ENCODE assay signal across 20 cellular contexts in the genomic region with DNA sequence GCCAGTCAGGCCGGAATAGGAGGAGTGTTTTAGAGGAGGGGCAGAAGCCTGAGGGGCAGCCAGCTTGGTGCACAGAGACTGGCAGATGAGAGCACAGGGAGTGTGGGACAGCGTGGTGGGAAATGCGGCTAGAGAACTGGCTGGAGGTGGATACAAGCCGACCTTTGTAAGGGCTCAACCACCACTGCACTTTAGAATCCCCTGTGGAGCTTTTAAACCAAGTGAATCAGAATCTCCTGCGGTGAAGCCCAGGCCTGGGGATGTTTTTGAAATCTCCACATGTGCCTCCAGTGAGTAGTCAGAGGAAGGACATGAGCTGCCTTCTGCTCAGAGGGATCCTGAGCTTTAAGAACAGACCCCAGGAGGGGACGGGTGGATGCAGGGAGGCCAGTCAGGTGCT. TPM values are rescaled to one million over a fixed set of nuclear protein-coding genes. Genes with fewer than 3 reads are reported as not detected.
DNase-seq lines count a peak whose midpoint lies in the region; ATAC-seq, FAIRE-seq and TF ChIP-seq lines count a peak whose summit lies in the region.
"Had no signal": no experiment of that assay in that cellular context is flagged by ENCODE, and none has a peak within 500 bp of the region (broad histone marks: within the 10 kb centered on the region; RNA-seq: fewer than 3 reads in every experiment).

No MANE protein-coding gene starts in this region.

- H4K5ac ChIP-seq in H1 (ENCODE audit: insufficient read length, low read depth, low read length) = no peak overlapping the region

- H3K27me3 Mint-ChIP-seq in T-helper 2 cell treated with Interferon-gamma antibody and Interleukin-4, amounts not matched to agents 5 μg/mL and 100 μg/mL, for 36 hours (ENCODE audit: low read depth) = no peaks in the 10 kb centered on the region
- H3K27me3 Mint-ChIP-seq: B cell had no signal

- TF ChIP-seq EP300 in H1 (IDR thresholded peaks at IDR 0.05; ENCODE audit: borderline replicate concordance in 1 of 2, low read depth in 2 of 2, low read length in 2 of 2) = no peak

- peak overlapping the region; percentile 0; the same call in 1 of the 2 replicates for H2AFZ ChIP-seq in H1 (ENCODE audit: low read length)

- no peak overlapping the region for H2BK120ac ChIP-seq in H1 (replicated peaks; ENCODE audit: low read depth, low read length)

- no peak overlapping the region for H2AK5ac ChIP-seq in H1 (ENCODE audit: low read depth, low read length)

- no peak overlapping the region for H3K4ac ChIP-seq in H1 (replicated peaks; ENCODE audit: insufficient read length, low read depth, low read length)

- no peak for TF ChIP-seq POLR2A in H1 (IDR thresholded peaks at IDR 0.05; ENCODE audit: control extremely low read depth in 1 of 2, low read depth in 2 of 2, low read length in 2 of 2)

- no peak overlapping the region for H3K18ac ChIP-seq in H1 (ENCODE audit: extremely low read depth, low read length)

- WGBS in H1 (ENCODE audit: extremely low coverage in 1 of 2, insufficient coverage in 1 of 2, insufficient read length in 1 of 2, insufficient replicate concordance in 2 of 2, low coverage in 1 of 2, low lambda C conversion rate in 2 of 2, missing lambda C conversion rate in 1 of 2), 2 experiments = 59% methylated on average over 6 of the region's 6 CpGs; no CpG with 5 or more reads in 1 of the 2 experiments

- no peaks in the 10 kb centered on the region for H3K4me1 Mint-ChIP-seq in T-helper 2 cell treated with Interferon-gamma antibody and Interleukin-4, amounts not matched to agents 5 μg/mL and 100 μg/mL, for 36 hours (ENCODE audit: low read depth)
- H3K4me1 Mint-ChIP-seq: B cell had no signal

- H3K9ac ChIP-seq in H1 (replicated peaks in 1 of 4; ENCODE audit: extremely low read depth in 1 of 4, low read depth in 3 of 4, low read length in 3 of 4) = no peak overlapping the region

- H3K9me3 ChIP-seq in H1 (ENCODE audit: insufficient read depth in 2 of 2, low read depth in 1 of 2, low read length in 1 of 2) = no peaks in the 10 kb centered on the region
- H3K9me3 ChIP-seq: adrenal gland, pancreas had no signal

- H3K9me3 Mint-ChIP-seq in T-helper 2 cell treated with Interferon-gamma antibody and Interleukin-4, amounts not matched to agents 5 μg/mL and 100 μg/mL, for 36 hours = no peaks in the 10 kb centered on the region
- H3K9me3 Mint-ChIP-seq: activated T-cell treated with anti-CD3 and anti-CD28 coated beads, Interleukin-2, amount 50 U/mL, for 4 hours had no signal

- no peak overlapping the region for H3K27ac ChIP-seq in H1 (ENCODE audit: low read depth, low read length)
- H3K27ac ChIP-seq: adrenal gland, epithelial cell of prostate, pancreas had no signal

- H3K79me1 ChIP-seq in H1 (ENCODE audit: low read depth, low read length) = no peaks in the 10 kb centered on the region

- H3K23me2 ChIP-seq in H1 (ENCODE audit: low read depth, low read length) = no peaks in the 10 kb centered on the region; the same call in 1 of the 2 replicates

- no peak overlapping the region for H2BK12ac ChIP-seq in H1 (ENCODE audit: low read depth, low read length)

- H4K8ac ChIP-seq in H1 (ENCODE audit: extremely low read depth, insufficient read depth, low read length) = no peak overlapping the region

- H3K4me3 Mint-ChIP-seq in T-helper 2 cell treated with Interferon-gamma antibody and Interleukin-4, amounts not matched to agents 5 μg/mL and 100 μg/mL, for 36 hours = no peak overlapping the region
- H3K4me3 Mint-ChIP-seq: activated T-cell treated with anti-CD3 and anti-CD28 coated beads, Interleukin-2, amount 50 U/mL, for 4 hours; B cell had no signal

- no peak overlapping the region for H3K56ac ChIP-seq in H1 (replicated peaks; ENCODE audit: insufficient read length, low read depth, low read length)

- H3K4me1 ChIP-seq in H1 (replicated peaks in 1 of 4; ENCODE audit: control insufficient read depth in 3 of 4, insufficient read depth in 4 of 4, low read length in 3 of 4) = peaks cover 0 to 14% (median 7%) of the 10 kb centered on the region in 4 experiments; a peak in 5 of 7 replicates

- no peak for TF ChIP-seq CTCF in H1 (IDR thresholded peaks at IDR 0.05; ENCODE audit: control extremely low read depth in 1 of 3, insufficient read depth in 1 of 3, low read depth in 1 of 3, low read length in 3 of 3)

- H3K4me3 ChIP-seq in H1 (ENCODE audit: extremely low read depth in 1 of 4, insufficient read depth in 2 of 4, low read depth in 3 of 4, low read length in 4 of 4) = no peak overlapping the region
- H3K4me3 ChIP-seq: adrenal gland, pancreas had no signal

- H3K4me2 ChIP-seq in H1 (ENCODE audit: insufficient read depth in 1 of 2, low read depth in 2 of 2, low read length in 2 of 2) = peak overlapping the region in 1 of 2 experiments; percentile 15; a peak in 1 of 4 replicates

- no peak overlapping the region for H3K27ac Mint-ChIP-seq in T-helper 2 cell treated with Interferon-gamma antibody and Interleukin-4, amounts not matched to agents 5 μg/mL and 100 μg/mL, for 36 hours
- H3K27ac Mint-ChIP-seq: B cell had no signal

- ATAC-seq in HG03196 (IDR thresholded peaks at IDR 0.05; ENCODE audit: unreplicated experiment) = no peak
- ATAC-seq: activated T-cell treated with anti-CD3 and anti-CD28 coated beads, Interleukin-2, amount 50 U/mL, for 4 hours; pancreas had no signal

- peak; percentile 64 for DNase-seq in EH (ENCODE audit: low read depth)
- peak; percentile 94 for DNase-seq in NCI-H69 (lab: John Stamatoyannopoulos, UW)
- peak in 1 of 2 experiments; percentile 50 for DNase-seq in H1 (ENCODE audit: low read depth in 1 of 2, low spot score in 2 of 2)
- DNase-seq in renal cortical epithelial cell (ENCODE audit: low read depth) = peak; percentile 42
- DNase-seq in NCI-H2081 (lab: John Stamatoyannopoulos, UW) = no peak
- no peak for DNase-seq in NCI-H526 (lab: John Stamatoyannopoulos, UW)
- no peak for DNase-seq in T-helper 2 cell treated with Interferon-gamma antibody and Interleukin-4, amounts not matched to agents 5 μg/mL and 100 μg/mL, for 36 hours (ENCODE audit: low spot score)
- DNase-seq: activated CD4-positive, alpha-beta T cell treated with anti-CD3 and anti-CD28 coated beads, Interleukin-2, amount 50 U/mL, for 4 hours; activated T-cell treated with anti-CD3 and anti-CD28 coated beads, Interleukin-2, amount 50 U/mL, for 4 hours; adrenal gland; Kasumi-1; NCI-H187; NCI-H510A; pancreas; stimulated activated naive CD4-positive, alpha-beta T cell treated with Interleukin-2 at 50 U/mL for 16 hours had no signal

- CTCF ChIA-PET in H1 (lab: Charles Lee; ENCODE audit: partially characterized antibody) = interaction anchor here (0.6 to 1.8 kb wide), 5 partner anchors 11 to 402 kb away, joined by 3 to 5 read pairs (median 3); a partner anchor contains a TSS

- H3K36me3 Mint-ChIP-seq in T-helper 2 cell treated with Interferon-gamma antibody and Interleukin-4, amounts not matched to agents 5 μg/mL and 100 μg/mL, for 36 hours (ENCODE audit: low read depth) = no peaks in the 10 kb centered on the region

- POLR2A ChIA-PET in H1 (lab: Charles Lee; ENCODE audit: partially characterized antibody) = interaction anchor here (1.3 kb wide), 1 partner anchor 10 kb away, joined by 5 read pairs; a partner anchor contains a TSS

- no peak for FAIRE-seq in H1 (lab: Jason Lieb, UNC)
- FAIRE-seq: colon, pancreas, urothelium cell line had no signal

- no peaks in the 10 kb centered on the region for H3K79me2 ChIP-seq in H1 (ENCODE audit: control insufficient read depth in 1 of 2, insufficient read depth in 2 of 2, low read length in 2 of 2)

- no peak overlapping the region for H3K23ac ChIP-seq in H1 (ENCODE audit: insufficient read length)

- H3K14ac ChIP-seq in H1 (ENCODE audit: insufficient read length) = no peak overlapping the region

- H2BK5ac ChIP-seq in H1 (ENCODE audit: low read depth, low read length) = no peak overlapping the region

- no peak overlapping the region for H2BK20ac ChIP-seq in H1 (ENCODE audit: low read length)

- H2BK15ac ChIP-seq in H1 (ENCODE audit: low read length) = no peak overlapping the region

- no peaks in the 10 kb centered on the region for H4K20me1 ChIP-seq in H1 (replicated peaks in 1 of 2; ENCODE audit: control insufficient read depth in 1 of 2, insufficient read depth in 2 of 2, low read length in 2 of 2)

- H3K27me3 ChIP-seq in H1 (replicated peaks in 1 of 4; ENCODE audit: control insufficient read depth in 3 of 4, extremely low read depth in 1 of 4, insufficient read depth in 3 of 4, low read length in 3 of 4) = no peaks in the 10 kb centered on the region
- H3K27me3 ChIP-seq: adrenal gland, pancreas had no signal

- no peak overlapping the region for H4K91ac ChIP-seq in H1 (replicated peaks; ENCODE audit: insufficient read length, low read length)

- H3K36me3 ChIP-seq in H1 (ENCODE audit: control insufficient read depth in 2 of 4, insufficient read depth in 4 of 4, low read length in 3 of 4) = no peaks in the 10 kb centered on the region
- H3K36me3 ChIP-seq: adrenal gland, pancreas had no signal

- no peak for TF ChIP-seq RAD21 in H1 (IDR thresholded peaks at IDR 0.05 in 1 of 2, conservative IDR thresholded peaks at IDR 0.05 in 1 of 2; ENCODE audit: low read depth in 2 of 2, low read length in 2 of 2)

TF ChIP-seq in H1, 55 proteins besides CTCF, POLR2A, EP300 and RAD21 (continues in another document):
- TF ChIP-seq, protein P1, sequence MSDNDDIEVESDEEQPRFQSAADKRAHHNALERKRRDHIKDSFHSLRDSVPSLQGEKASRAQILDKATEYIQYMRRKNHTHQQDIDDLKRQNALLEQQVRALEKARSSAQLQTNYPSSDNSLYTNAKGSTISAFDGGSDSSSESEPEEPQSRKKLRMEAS (IDR thresholded peaks at IDR 0.05) = 0 out of 2 replicates have a peak, but pooled peaks have one; percentile 10

RNA-seq across cellular contexts. Expression of a gene that starts 10.9 kb away (rescaled TPM):
- total RNA-seq in H1 (2021; fragmentation: NEBNext Ultra II Directional; extraction: Animal tissue kit (Norgen Biotek cat#: 25700)) = 4.7 and 4.9 TPM in 2 replicates
- polyA plus RNA-seq in H1 (2011; rRNA removed) = 5.4 and 6.2 TPM in 2 replicates
- 4.6 TPM for polyA plus RNA-seq in H1 (2011; cell fraction: cytosol; rRNA removed)
- 7.3 TPM for polyA plus RNA-seq in H1 (2011; cell fraction: nucleus; rRNA removed)
- 6.9 to 7.6 TPM (median 7.4 TPM) in 4 replicates for polyA plus RNA-seq in H1 (2012, experiment 1 of 2)
- 6.0 TPM for polyA plus RNA-seq in H1 (2012, experiment 2 of 2)
- polyA plus RNA-seq in H1 (2013, experiment 1 of 2) = 8.0 TPM
- 7.5 TPM for polyA plus RNA-seq in H1 (2013, experiment 2 of 2)
- polyA minus RNA-seq in H1 (2011; rRNA and poly(A)+ RNA removed) = 1.6 and 3.1 TPM in 2 replicates
- 2.6 TPM for polyA minus RNA-seq in H1 (2011; cell fraction: cytosol; rRNA and poly(A)+ RNA removed)
- 1.3 TPM for polyA minus RNA-seq in H1 (2011; cell fraction: nucleus; rRNA and poly(A)+ RNA removed)
- 1.6 and 3.5 TPM in 2 replicates for total RNA-seq in renal cortical epithelial cell

RNA-seq across cellular contexts. Expression of a gene that starts 11.2 kb away (rescaled TPM):
- 3.3 TPM in 2 replicates for total RNA-seq in H1 (2021; fragmentation: NEBNext Ultra II Directional; extraction: Animal tissue kit (Norgen Biotek cat#: 25700))
- 0.78 and 1.7 TPM in 2 replicates for polyA plus RNA-seq in H1 (2011; rRNA removed)
- polyA plus RNA-seq in H1 (2011; cell fraction: cytosol; rRNA removed) = 1.1 TPM
- polyA plus RNA-seq in H1 (2011; cell fraction: nucleus; rRNA removed) = 1.00 TPM
- polyA plus RNA-seq in H1 (2012, experiment 1 of 2) = 1.9 to 4.3 TPM (median 2.7 TPM) in 4 replicates
- 0.87 TPM for polyA plus RNA-seq in H1 (2012, experiment 2 of 2)
- 4.4 TPM for polyA plus RNA-seq in H1 (2013, experiment 1 of 2)
- polyA plus RNA-seq in H1 (2013, experiment 2 of 2) = 5.3 TPM
- 2.2 and 3.1 TPM in 2 replicates for polyA minus RNA-seq in H1 (2011; rRNA and poly(A)+ RNA removed)
- polyA minus RNA-seq in H1 (2011; cell fraction: cytosol; rRNA and poly(A)+ RNA removed) = 0.59 TPM
- polyA minus RNA-seq in H1 (2011; cell fraction: nucleus; rRNA and poly(A)+ RNA removed) = 2.2 TPM
- total RNA-seq in renal cortical epithelial cell = 154 and 312 TPM in 2 replicates

Comparison
In these comparisons a context has a peak if more than half of its experiments do, and no peak if none do; other contexts are left out.
1. DNase-seq: peak in EH (single experiment), NCI-H69 (single experiment) and renal cortical epithelial cell (single experiment); none in NCI-H2081 (0 of 2), NCI-H526 (0 of 2) and T-helper 2 cell treated with Interferon-gamma antibody and Interleukin-4, amounts not matched to agents 5 μg/mL and 100 μg/mL, for 36 hours (single experiment).
2. RNA of a gene that starts 11.2 kb away (total RNA-seq): 154 to 312 TPM in renal cortical epithelial cell; 3.3 TPM in H1; every median in the first group is over 10 times any median in the second.